In genomic region chr14:56555921-56556570, GRCh38 we compare ENCODE assay signal across 8 cellular contexts. TPM values are rescaled to one million over a fixed set of nuclear protein-coding genes. Genes with fewer than 3 reads are reported as not detected.
DNase-seq lines count a peak whose midpoint lies in the region; ATAC-seq and TF ChIP-seq lines count a peak whose summit lies in the region.

No MANE protein-coding gene starts in this region.

- no peaks in the 10 kb centered on the region for H3K9me3 ChIP-seq in OCI-LY1 (ENCODE audit: low read length)

- TF ChIP-seq CTCF in BJ (IDR thresholded peaks at IDR 0.05; ENCODE audit: insufficient read depth, low read depth, low read length) (peak; percentile 59), HFFc6 (IDR thresholded peaks at IDR 0.05) (peak; percentile 72), OCI-LY1 (IDR thresholded peaks at IDR 0.05; ENCODE audit: low read length) (peak; percentile 60)

- CTCF ChIA-PET in BJ (lab: Yijun Ruan, JAX), result interaction anchor here (0.7 kb wide), 2 partner anchors 36 to 361 kb away, joined by 3 to 4 read pairs; no protein-coding TSS in a partner anchor
- CTCF ChIA-PET in activated CD8-positive, alpha-beta memory T cell treated with anti-CD3 and anti-CD28 coated beads, Interleukin-2, amount 10 ng/mL, durations not matched to agents 7 days and 5 days (lab: Charles Lee), result no interaction called here

- H2AFZ ChIP-seq in OCI-LY1 (ENCODE audit: low read length), result no peak overlapping the region

- POLR2A ChIA-PET in BJ (lab: Charles Lee), result no interaction called here

- H3K9me2 ChIP-seq in OCI-LY1 (ENCODE audit: low read depth, low read length), result no peaks in the 10 kb centered on the region

- H3K4me3 ChIP-seq in BJ (ENCODE audit: low read depth, low read length), result no peak overlapping the region
- H3K4me3 ChIP-seq in OCI-LY1 (ENCODE audit: low read depth, low read length, poor library complexity, severe bottlenecking), result no peak overlapping the region

- H3K27me3 ChIP-seq in BJ (ENCODE audit: control insufficient read depth, insufficient read depth, low read length) (peaks cover 2% of the 10 kb centered on the region), OCI-LY1 (ENCODE audit: insufficient read depth, low read length) (no peaks in the 10 kb centered on the region)

- H3K36me3 ChIP-seq in BJ (ENCODE audit: control insufficient read depth, insufficient read depth, low read length), result no peaks in the 10 kb centered on the region
- no peaks in the 10 kb centered on the region for H3K36me3 ChIP-seq in OCI-LY1 (ENCODE audit: insufficient read depth, low read length)

- no peaks in the 10 kb centered on the region for H3K36me3 Mint-ChIP-seq in HFFc6 (ENCODE audit: low read depth)
- no peaks in the 10 kb centered on the region for H3K36me3 Mint-ChIP-seq in activated CD8-positive, alpha-beta memory T cell treated with anti-CD3 and anti-CD28 coated beads, Interleukin-2, amount 10 ng/mL, durations not matched to agents 7 days and 5 days

- no peaks in the 10 kb centered on the region for H3K4me1 ChIP-seq in OCI-LY1 (ENCODE audit: insufficient read depth, low read length, severe bottlenecking)

- H3K9ac ChIP-seq in OCI-LY1 (ENCODE audit: low read length), result no peak overlapping the region

- no peaks in the 10 kb centered on the region for H4K20me1 ChIP-seq in OCI-LY1 (ENCODE audit: insufficient read depth, low read length)

- no peak overlapping the region for H3K27ac Mint-ChIP-seq in HFFc6
- no peak overlapping the region for H3K27ac Mint-ChIP-seq in activated CD8-positive, alpha-beta memory T cell treated with anti-CD3 and anti-CD28 coated beads, Interleukin-2, amount 10 ng/mL, durations not matched to agents 7 days and 5 days

- H3K4me1 Mint-ChIP-seq in HFFc6 (ENCODE audit: low read depth), result no peaks in the 10 kb centered on the region
- no peaks in the 10 kb centered on the region for H3K4me1 Mint-ChIP-seq in activated CD8-positive, alpha-beta memory T cell treated with anti-CD3 and anti-CD28 coated beads, Interleukin-2, amount 10 ng/mL, durations not matched to agents 7 days and 5 days

- ATAC-seq in GM21717 (IDR thresholded peaks at IDR 0.05; ENCODE audit: unreplicated experiment) (no peak), HG03039 (IDR thresholded peaks at IDR 0.05; ENCODE audit: unreplicated experiment) (no peak), HG03196 (IDR thresholded peaks at IDR 0.05; ENCODE audit: unreplicated experiment) (no peak)
- no peak for ATAC-seq in activated CD8-positive, alpha-beta memory T cell treated with anti-CD3 and anti-CD28 coated beads, Interleukin-2, amount 10 ng/mL, durations not matched to agents 7 days and 5 days

- H3K79me2 ChIP-seq in OCI-LY1 (ENCODE audit: insufficient read depth, low read length), result no peaks in the 10 kb centered on the region

- DNase-seq in BJ (ENCODE audit: low read depth) (no peak), HFFc6 (no peak), fibroblast of the conjunctiva (ENCODE audit: low read depth) (peak; percentile 38)
- no peak for DNase-seq in activated CD8-positive, alpha-beta memory T cell treated with anti-CD3 and anti-CD28 coated beads, Interleukin-2, amount 10 ng/mL, durations not matched to agents 7 days and 5 days

- no peaks in the 10 kb centered on the region for H3K9me3 Mint-ChIP-seq in HFFc6
- H3K9me3 Mint-ChIP-seq in activated CD8-positive, alpha-beta memory T cell treated with anti-CD3 and anti-CD28 coated beads, Interleukin-2, amount 10 ng/mL, durations not matched to agents 7 days and 5 days (ENCODE audit: low read depth), result no peaks in the 10 kb centered on the region

- H3F3A ChIP-seq in OCI-LY1 (ENCODE audit: insufficient read depth, low read length), result no peaks in the 10 kb centered on the region

- no peak overlapping the region for H3K4me2 ChIP-seq in OCI-LY1 (ENCODE audit: low read length)

- H3K27me3 Mint-ChIP-seq in HFFc6 (ENCODE audit: insufficient read depth), result peaks cover 16% of the 10 kb centered on the region
- H3K27me3 Mint-ChIP-seq in activated CD8-positive, alpha-beta memory T cell treated with anti-CD3 and anti-CD28 coated beads, Interleukin-2, amount 10 ng/mL, durations not matched to agents 7 days and 5 days, result peaks cover 37% of the 10 kb centered on the region

- no peak overlapping the region for H3K4me3 Mint-ChIP-seq in HFFc6
- no peak overlapping the region for H3K4me3 Mint-ChIP-seq in activated CD8-positive, alpha-beta memory T cell treated with anti-CD3 and anti-CD28 coated beads, Interleukin-2, amount 10 ng/mL, durations not matched to agents 7 days and 5 days

- H3K27ac ChIP-seq in OCI-LY1 (ENCODE audit: low read depth, low read length, poor library complexity, severe bottlenecking), result no peak overlapping the region

RNA-seq across cellular contexts. Expression of gene TMEM260, which starts 23.6 kb away (rescaled TPM):
- 9.8 and 15.3 TPM in 2 replicates for polyA plus RNA-seq in BJ (2011; rRNA removed)
- polyA minus RNA-seq in BJ (2011; rRNA and poly(A)+ RNA removed), result 20.2 and 22.7 TPM in 2 replicates
- 10 to 100 TPM; 14.4 to 21.0 (median 16.3) TPM for total RNA-seq in HFFc6 (2021; fragmentation: NEBNext Ultra II Directional; extraction: Animal tissue kit (Norgen Biotek cat#: 25700))
- 10 to 100 TPM; 13.0 to 15.0 TPM for total RNA-seq in activated CD8-positive, alpha-beta memory T cell treated with anti-CD3 and anti-CD28 coated beads, Interleukin-2, amount 10 ng/mL, durations not matched to agents 7 days and 5 days
